10 cellular contexts compared by ENCODE assay signal in genomic region chr5:132065351-132065937, GRCh38. TPM values are rescaled to one million over a fixed set of nuclear protein-coding genes. Genes with fewer than 3 reads are reported as not detected.
A peak's percentile ranks its signal among the peaks of the same experiment; 100 is the strongest.
DNase-seq lines count a peak whose midpoint lies in the region; TF ChIP-seq lines count a peak whose summit lies in the region.
"Had no signal": no experiment of that assay in that cellular context is flagged by ENCODE, and none has a peak within 500 bp of the region (broad histone marks: within the 10 kb centered on the region; RNA-seq: fewer than 3 reads in every experiment).

No MANE protein-coding gene starts in this region.

- no peaks in the 10 kb centered on the region for H3K36me3 ChIP-seq in sigmoid colon
- H3K36me3 ChIP-seq: BLaER1 treated with 17β-estradiol and CSF1 and Interleukin-3, amounts not matched to agents 10 nM and 100 nM had no signal

- peak overlapping the region; percentile 74 for H3K27ac Mint-ChIP-seq in activated T-helper 2 cell treated with anti-CD3 and anti-CD28 coated beads, Interferon-gamma antibody, Interleukin-2, Interleukin-4, amounts not matched to agents 10 μg/mL and 5 μg/mL and 100 μg/mL, durations not matched to agents 14 hours and 24 hours and 36 hours

- no peaks in the 10 kb centered on the region for H3K36me3 Mint-ChIP-seq in activated T-helper 2 cell treated with anti-CD3 and anti-CD28 coated beads, Interferon-gamma antibody, Interleukin-2, Interleukin-4, amounts not matched to agents 10 μg/mL and 5 μg/mL and 100 μg/mL, durations not matched to agents 14 hours and 24 hours and 36 hours (ENCODE audit: low read depth)

- DNase-seq in NCI-H1436 (lab: John Stamatoyannopoulos, UW) (peak; percentile 7), NCI-H1436 treated with DMSO at 0.1 percent for 48 hours (lab: John Stamatoyannopoulos, UW) (no peak), HK-2 (ENCODE audit: unreplicated experiment) (peak; percentile 68), OCI-M1 (lab: John Stamatoyannopoulos, UW) (peak; percentile 78), glomerular endothelial cell (ENCODE audit: extremely low read depth, low read depth, low spot score) (peak; percentile 51), sigmoid colon (peak; percentile 56), mesenteric fat pad (ENCODE audit: low spot score) (no peak)
- no peak for DNase-seq in activated T-helper 2 cell treated with anti-CD3 and anti-CD28 coated beads, Interferon-gamma antibody, Interleukin-2, Interleukin-4, amounts not matched to agents 10 μg/mL and 5 μg/mL and 100 μg/mL, durations not matched to agents 14 hours and 24 hours and 36 hours (ENCODE audit: low spot score)

- intact Hi-C loops in activated T-helper 2 cell treated with anti-CD3 and anti-CD28 coated beads, Interferon-gamma antibody, Interleukin-2, Interleukin-4, amounts not matched to agents 10 μg/mL and 5 μg/mL and 100 μg/mL, durations not matched to agents 14 hours and 24 hours and 36 hours (cut with micrococcal nuclease): loop anchor here (1.0 to 10.0 kb wide), 5 partner anchors 45 to 320 kb away; partner anchors contain the start of gene FNIP1
- intact Hi-C loops in sigmoid colon (cut with DNase I): no loop called here

- WGBS in sigmoid colon, 2 donors: 52 to 54% methylated on average over 4 of the region's 4 CpGs

- no peak overlapping the region for H3K27ac ChIP-seq in sigmoid colon

- no peak for TF ChIP-seq POLR2A in sigmoid colon (IDR thresholded peaks at IDR 0.05)

- TF ChIP-seq EP300 in sigmoid colon (IDR thresholded peaks at IDR 0.05): no peak

- no peaks in the 10 kb centered on the region for H3K9me3 Mint-ChIP-seq in activated T-helper 2 cell treated with anti-CD3 and anti-CD28 coated beads, Interferon-gamma antibody, Interleukin-2, Interleukin-4, amounts not matched to agents 10 μg/mL and 5 μg/mL and 100 μg/mL, durations not matched to agents 14 hours and 24 hours and 36 hours

- no peak overlapping the region for H3K4me3 Mint-ChIP-seq in activated T-helper 2 cell treated with anti-CD3 and anti-CD28 coated beads, Interferon-gamma antibody, Interleukin-2, Interleukin-4, amounts not matched to agents 10 μg/mL and 5 μg/mL and 100 μg/mL, durations not matched to agents 14 hours and 24 hours and 36 hours (ENCODE audit: low read depth)

- H3K4me1 Mint-ChIP-seq in activated T-helper 2 cell treated with anti-CD3 and anti-CD28 coated beads, Interferon-gamma antibody, Interleukin-2, Interleukin-4, amounts not matched to agents 10 μg/mL and 5 μg/mL and 100 μg/mL, durations not matched to agents 14 hours and 24 hours and 36 hours (ENCODE audit: low read depth): peaks cover 58% of the 10 kb centered on the region

- no peak overlapping the region for H3K4me3 ChIP-seq in sigmoid colon
- H3K4me3 ChIP-seq: BLaER1 treated with 17β-estradiol and CSF1 and Interleukin-3, amounts not matched to agents 10 nM and 100 nM had no signal

- TF ChIP-seq CTCF in sigmoid colon (IDR thresholded peaks at IDR 0.05): peak in 1 of 4 experiments; percentile 6

- H3K27me3 Mint-ChIP-seq in activated T-helper 2 cell treated with anti-CD3 and anti-CD28 coated beads, Interferon-gamma antibody, Interleukin-2, Interleukin-4, amounts not matched to agents 10 μg/mL and 5 μg/mL and 100 μg/mL, durations not matched to agents 14 hours and 24 hours and 36 hours (ENCODE audit: low read depth): no peaks in the 10 kb centered on the region

- H3K27me3 ChIP-seq in sigmoid colon: no peaks in the 10 kb centered on the region

- H3K4me1 ChIP-seq in sigmoid colon: no peaks in the 10 kb centered on the region

- H3K9me3 ChIP-seq in sigmoid colon: no peaks in the 10 kb centered on the region
- H3K9me3 ChIP-seq: BLaER1 treated with 17β-estradiol and CSF1 and Interleukin-3, amounts not matched to agents 10 nM and 100 nM had no signal

RNA-seq across cellular contexts. Expression of gene IL3, which starts 5.0 kb away (rescaled TPM):
- 140 and 142 TPM in 2 replicates for total RNA-seq in activated T-helper 2 cell treated with anti-CD3 and anti-CD28 coated beads, Interferon-gamma antibody, Interleukin-2, Interleukin-4, amounts not matched to agents 10 μg/mL and 5 μg/mL and 100 μg/mL, durations not matched to agents 14 hours and 24 hours and 36 hours
- total RNA-seq in glomerular endothelial cell (not detected in 2 replicates), sigmoid colon (not detected), mesenteric fat pad (not detected)
- not detected for polyA plus RNA-seq in sigmoid colon
- polyA plus RNA-seq: adipose tissue had no signal

RNA-seq across cellular contexts. Expression of gene CSF2, which starts 8.1 kb away (rescaled TPM):
- 764 and 772 TPM in 2 replicates for total RNA-seq in activated T-helper 2 cell treated with anti-CD3 and anti-CD28 coated beads, Interferon-gamma antibody, Interleukin-2, Interleukin-4, amounts not matched to agents 10 μg/mL and 5 μg/mL and 100 μg/mL, durations not matched to agents 14 hours and 24 hours and 36 hours
- total RNA-seq in glomerular endothelial cell: 9.5 and 31.6 TPM in 2 replicates
- total RNA-seq in sigmoid colon: not detected
- 1 to 10 TPM in 1 of 3 donors, not detected in 2; 1.1 TPM for polyA plus RNA-seq in sigmoid colon
- total RNA-seq in mesenteric fat pad: not detected

RNA-seq across cellular contexts. Expression of gene ACSL6, which starts 54.0 kb away (rescaled TPM):
- 27.7 and 34.0 TPM in 2 replicates for total RNA-seq in activated T-helper 2 cell treated with anti-CD3 and anti-CD28 coated beads, Interferon-gamma antibody, Interleukin-2, Interleukin-4, amounts not matched to agents 10 μg/mL and 5 μg/mL and 100 μg/mL, durations not matched to agents 14 hours and 24 hours and 36 hours
- total RNA-seq in glomerular endothelial cell (not detected in 2 replicates), sigmoid colon (1 to 10 TPM in 2 of 4 donors, under 1 TPM in 2; 0.16 to 2.2 (median 1.2) TPM), mesenteric fat pad (0.35 TPM)
- 1 to 10 TPM in 1 of 3 donors, not detected in 2; 5.5 TPM for polyA plus RNA-seq in sigmoid colon

Comparison
In these comparisons a context has a peak if more than half of its experiments do, and no peak if none do; other contexts are left out.
1. DNase-seq: peak in NCI-H1436 (single experiment), HK-2 (single experiment), OCI-M1 (single experiment), glomerular endothelial cell (single experiment) and sigmoid colon (single experiment); none in NCI-H1436 treated with DMSO at 0.1 percent for 48 hours (single experiment), activated T-helper 2 cell treated with anti-CD3 and anti-CD28 coated beads, Interferon-gamma antibody, Interleukin-2, Interleukin-4, amounts not matched to agents 10 μg/mL and 5 μg/mL and 100 μg/mL, durations not matched to agents 14 hours and 24 hours and 36 hours (single experiment) and mesenteric fat pad (single experiment).
2. RNA of gene IL3, which starts 5.0 kb away (total RNA-seq): 140 to 142 TPM in activated T-helper 2 cell treated with anti-CD3 and anti-CD28 coated beads, Interferon-gamma antibody, Interleukin-2, Interleukin-4, amounts not matched to agents 10 μg/mL and 5 μg/mL and 100 μg/mL, durations not matched to agents 14 hours and 24 hours and 36 hours; not detected in glomerular endothelial cell, not detected in sigmoid colon and not detected in mesenteric fat pad (single experiment); every median in the first group is over 100 times any median in the second.
3. RNA of gene CSF2, which starts 8.1 kb away (total RNA-seq): 764 to 772 TPM in activated T-helper 2 cell treated with anti-CD3 and anti-CD28 coated beads, Interferon-gamma antibody, Interleukin-2, Interleukin-4, amounts not matched to agents 10 μg/mL and 5 μg/mL and 100 μg/mL, durations not matched to agents 14 hours and 24 hours and 36 hours and 9.5 to 31.6 TPM in glomerular endothelial cell; not detected in sigmoid colon and not detected in mesenteric fat pad (single experiment); every median in the first group is over 10 times any median in the second.